In genomic region chr15:52518487-52518886, GRCh38 we compare ENCODE assay signal across 16 cellular contexts.
"Had no signal": no experiment of that assay in that cellular context is flagged by ENCODE, and none has a peak within 500 bp of the region (broad histone marks: within the 10 kb centered on the region; RNA-seq: fewer than 3 reads in every experiment).

No MANE protein-coding gene starts in this region.

- H3K4me1 ChIP-seq: colonic mucosa, neural progenitor cell, pancreas had no signal

- ATAC-seq: activated T-cell treated with anti-CD3 and anti-CD28 coated beads, Interleukin-2, amount 50 U/mL, for 4 hours; pancreas; stimulated activated naive CD8-positive, alpha-beta T cell treated with anti-CD3 and anti-CD28 coated beads, Interleukin-15, amount 100 ng/mL, for 72 hours had no signal

- DNase-seq: activated CD4-positive, alpha-beta T cell treated with anti-CD3 and anti-CD28 coated beads for 1 hour; activated CD4-positive, alpha-beta T cell treated with anti-CD3 and anti-CD28 coated beads, Interleukin-2, amount 50 U/mL, for 48 hours; activated naive CD8-positive, alpha-beta T cell treated with anti-CD3 and anti-CD28 coated beads, Interleukin-2, amount 10 ng/mL, durations not matched to agents 7 days and 5 days; activated T-cell treated with anti-CD3 and anti-CD28 coated beads, Interleukin-2, amount 50 U/mL, for 4 hours; caudate nucleus; colonic mucosa; effector CD4-positive, alpha-beta T cell; kidney glomerular epithelial cell; pancreas; stimulated activated CD4-positive, alpha-beta T cell treated with anti-CD3 and anti-CD28 coated beads, Interleukin-15, amount 100 ng/mL, for 24 hours; stimulated activated CD4-positive, alpha-beta T cell treated with anti-CD3 and anti-CD28 coated beads, Interleukin-4, amount 100 ng/mL, for 24 hours; stimulated activated naive CD8-positive, alpha-beta T cell treated with anti-CD3 and anti-CD28 coated beads, Interleukin-15, amount 100 ng/mL, for 72 hours; T1000 had no signal

- H3K4me2 ChIP-seq: neural progenitor cell had no signal

- H2AFZ ChIP-seq: neural progenitor cell had no signal

- H3K27me3 ChIP-seq: colonic mucosa, neural progenitor cell, pancreas had no signal

- H3K4me3 ChIP-seq: colonic mucosa, neural progenitor cell, pancreas, thoracic aorta had no signal

- H3K27ac ChIP-seq: colonic mucosa, epithelial cell of prostate, neural progenitor cell, pancreas, thoracic aorta had no signal

- H3K36me3 ChIP-seq: colonic mucosa, neural progenitor cell, pancreas, thoracic aorta had no signal

- H3K9ac ChIP-seq: neural progenitor cell had no signal

- H3K9me3 ChIP-seq: colonic mucosa, pancreas, thoracic aorta had no signal
